Comparison of ENCODE assay signal across 8 cellular contexts in genomic region chr7:143287935-143288826, GRCh38. TPM values are rescaled to one million over a fixed set of nuclear protein-coding genes. Genes with fewer than 3 reads are reported as not detected.
DNase-seq lines count a peak whose midpoint lies in the region; ATAC-seq and TF ChIP-seq lines count a peak whose summit lies in the region.

CASP2 (plus strand) TSS chr7:143288351; CDS start chr7:143288456, 105 bp downstream.

- H3K4me1 ChIP-seq in heart right ventricle, result peaks cover 0 to 68% (median 41%) of the 10 kb centered on the region in 9 donors
- H3K4me1 ChIP-seq in upper lobe of left lung, result peaks cover 18 to 40% (median 25%) of the 10 kb centered on the region in 4 donors

- H3K27me3 ChIP-seq in heart right ventricle (no peaks in the 10 kb centered on the region), upper lobe of left lung (no peaks in the 10 kb centered on the region)

- TF ChIP-seq POLR2A in GM15510 (IDR thresholded peaks at IDR 0.05; ENCODE audit: borderline replicate concordance, extremely low read depth, insufficient read length) (peak; percentile 85), upper lobe of left lung (IDR thresholded peaks at IDR 0.05) (peak in 3 of 4 donors; percentile 56 to 85 (median 60))

- TF ChIP-seq EP300 in upper lobe of left lung (IDR thresholded peaks at IDR 0.05), result no peak

- H3K4me3 ChIP-seq in heart right ventricle (peak within 1 kb of the TSS; percentile 85 to 100 (median 96)), upper lobe of left lung (peak within 1 kb of the TSS; percentile 84 to 98 (median 89))

- H3K9me3 ChIP-seq in heart right ventricle (no peaks in the 10 kb centered on the region), upper lobe of left lung (no peaks in the 10 kb centered on the region)

- H3K36me3 ChIP-seq in heart right ventricle, result peaks cover 0 to 31% (median 12%) of the 10 kb centered on the region in 9 donors
- peaks cover 4 to 16% (median 13%) of the 10 kb centered on the region in 4 donors for H3K36me3 ChIP-seq in upper lobe of left lung

- peak in 7 of 9 donors; percentile 26 to 66 (median 51) for TF ChIP-seq CTCF in heart right ventricle (IDR thresholded peaks at IDR 0.05)
- TF ChIP-seq CTCF in upper lobe of left lung (IDR thresholded peaks at IDR 0.05), result peak; percentile 18 to 46 (median 32)

- H3K27ac ChIP-seq in heart right ventricle (peak within 1 kb of the TSS; percentile 82 to 99 (median 96)), upper lobe of left lung (peak within 1 kb of the TSS; percentile 88 to 94 (median 92))

- DNase-seq in NCI-H146 treated with DMSO at 0.1 percent for 48 hours (lab: John Stamatoyannopoulos, UW; ENCODE audit: unreplicated experiment) (peak; percentile 90), T-helper 1 cell (peak; percentile 97 to 100 (median 99)), amniotic epithelial cell (ENCODE audit: low read depth) (peak; percentile 93), heart right ventricle (peak; percentile 98 to 99), posterior vena cava (ENCODE audit: low spot score) (peak; percentile 99), upper lobe of left lung (peak; percentile 98 to 100)

- intact Hi-C loops in heart right ventricle (cut with DNase I), result loop anchor here in 3 of 10 donors (1.0 to 5.0 kb wide), 2 partner anchors 25 to 46 kb away; partner anchors contain the start of gene GSTK1 (in 1 of the 3)
- intact Hi-C loops in posterior vena cava (cut with DNase I), result no loop called here

- ATAC-seq in HG02884 (IDR thresholded peaks at IDR 0.05; ENCODE audit: unreplicated experiment), result peak; percentile 85
- peak; percentile 96 to 99 (median 97) for ATAC-seq in heart right ventricle
- ATAC-seq in upper lobe of left lung (ENCODE audit: low FRiP score in 2 of 2), result peak; percentile 96 to 98

- WGBS in heart right ventricle, 2 donors, result 1 to 2% methylated on average over 84 of the region's 84 CpGs
- 1 to 5% methylated on average over 22 to 52 of the region's 84 CpGs for WGBS in upper lobe of left lung, 2 donors

RNA-seq across cellular contexts. Expression of gene CASP2, which starts in this region (rescaled TPM):
- total RNA-seq in heart right ventricle (10 to 100 TPM in 6 of 10 donors, 1 to 10 TPM in 4; 7.1 to 13.9 (median 10.2) TPM), posterior vena cava (10 to 100 TPM; 16.1 to 19.9 TPM), upper lobe of left lung (10 to 100 TPM in 5 of 6 donors, 1 to 10 TPM in 1; 9.1 to 34.8 (median 24.3) TPM)
- polyA plus RNA-seq in heart right ventricle, result 1 to 10 TPM; 4.4 to 8.0 TPM

Comparison
In these comparisons a context has a peak if more than half of its experiments do, and no peak if none do; other contexts are left out.
1. Peak in every context shown above with its lines: DNase-seq, ATAC-seq, H3K4me3 ChIP-seq and H3K27ac ChIP-seq.